ENCODE assay signal across 11 cellular contexts in genomic region chr15:62649793-62650420, GRCh38.
A peak's percentile ranks its signal among the peaks of the same experiment; 100 is the strongest.
DNase-seq lines count a peak whose midpoint lies in the region; ATAC-seq, FAIRE-seq and TF ChIP-seq lines count a peak whose summit lies in the region.
"Had no signal": no experiment of that assay in that cellular context is flagged by ENCODE, and none has a peak within 500 bp of the region (broad histone marks: within the 10 kb centered on the region; RNA-seq: fewer than 3 reads in every experiment).

No MANE protein-coding gene starts in this region.

- no peaks in the 10 kb centered on the region for H3K9me3 Mint-ChIP-seq in activated T-helper 17 cell treated with anti-CD3 and anti-CD28 coated beads, Interleukin-2, amount 50 U/mL, for 72 hours

- no peak overlapping the region for H3K4me3 ChIP-seq in SK-N-SH (ENCODE audit: low read depth in 2 of 2, low read length in 1 of 2)
- H3K4me3 ChIP-seq in A673 (ENCODE audit: low read depth, low read length, poor library complexity, severe bottlenecking): no peak overlapping the region
- H3K4me3 ChIP-seq: skin epidermis had no signal

- no peaks in the 10 kb centered on the region for H3K36me3 Mint-ChIP-seq in activated T-helper 17 cell treated with anti-CD3 and anti-CD28 coated beads, Interleukin-2, amount 50 U/mL, for 72 hours (ENCODE audit: low read depth)

- H3K4me3 Mint-ChIP-seq in activated T-helper 17 cell treated with anti-CD3 and anti-CD28 coated beads, Interleukin-2, amount 50 U/mL, for 72 hours: no peak overlapping the region
- H3K4me3 Mint-ChIP-seq: brain had no signal

- H4K20me1 ChIP-seq in SK-N-SH (ENCODE audit: insufficient read depth): no peaks in the 10 kb centered on the region

- no peaks in the 10 kb centered on the region for H3K9me2 ChIP-seq in SK-N-SH

- H3K27ac Mint-ChIP-seq in activated T-helper 17 cell treated with anti-CD3 and anti-CD28 coated beads, Interleukin-2, amount 50 U/mL, for 72 hours: no peak overlapping the region
- H3K27ac Mint-ChIP-seq: brain, IgD-negative memory B cell had no signal

- intact Hi-C loops in A673 (cut with micrococcal nuclease; ENCODE audit: unreplicated experiment): loop anchor here (2.0 kb wide), 1 partner anchor 259 kb away; the partner anchor contains the start of gene TLN2

- H3K9me3 ChIP-seq in SK-N-SH: no peaks in the 10 kb centered on the region
- peaks cover 4% of the 10 kb centered on the region for H3K9me3 ChIP-seq in A673 (ENCODE audit: low read depth, low read length, poor library complexity, severe bottlenecking)

- TF ChIP-seq EP300 in SK-N-SH (IDR thresholded peaks at IDR 0.05; ENCODE audit: borderline replicate concordance in 1 of 2, low read depth in 1 of 2, low read length in 1 of 2): no peak

- H3K4me2 ChIP-seq in SK-N-SH: no peak overlapping the region

- POLR2A ChIA-PET in SK-N-SH (lab: Yijun Ruan, JAX): interaction anchor here (1.1 kb wide), 1 partner anchor 9 kb away, joined by 3 read pairs; no protein-coding TSS in a partner anchor
- POLR2A ChIA-PET in A673 (lab: Charles Lee; ENCODE audit: low non-redundant PET): no interaction called here
- POLR2A ChIA-PET in RWPE1 (lab: Yijun Ruan, JAX; ENCODE audit: low non-redundant PET): no interaction called here

- H3K79me2 ChIP-seq in SK-N-SH (ENCODE audit: insufficient read depth): no peaks in the 10 kb centered on the region

- H3K27me3 Mint-ChIP-seq in activated T-helper 17 cell treated with anti-CD3 and anti-CD28 coated beads, Interleukin-2, amount 50 U/mL, for 72 hours: peaks cover 14% of the 10 kb centered on the region
- H3K27me3 Mint-ChIP-seq: brain had no signal

- FAIRE-seq in GM18507 (lab: Jason Lieb, UNC): peak; percentile 93

- TF ChIP-seq CTCF in SK-N-SH (IDR thresholded peaks at IDR 0.05) (no peak), A673 (conservative IDR thresholded peaks at IDR 0.05; ENCODE audit: low read depth, low read length) (no peak), RWPE1 (conservative IDR thresholded peaks at IDR 0.05; ENCODE audit: low read depth) (no peak)

- H2AFZ ChIP-seq in SK-N-SH (ENCODE audit: low read depth): no peak overlapping the region

- no peaks in the 10 kb centered on the region for H3K4me1 Mint-ChIP-seq in activated T-helper 17 cell treated with anti-CD3 and anti-CD28 coated beads, Interleukin-2, amount 50 U/mL, for 72 hours
- H3K4me1 Mint-ChIP-seq: IgD-negative memory B cell had no signal

- no peak for TF ChIP-seq RAD21 in SK-N-SH (IDR thresholded peaks at IDR 0.05; ENCODE audit: low read length)

- H3K27me3 ChIP-seq in SK-N-SH (ENCODE audit: insufficient read depth) (no peaks in the 10 kb centered on the region), A673 (replicated peaks; ENCODE audit: insufficient read depth, low read depth, low read length, poor library complexity) (no peaks in the 10 kb centered on the region)

- CTCF ChIA-PET in SK-N-SH (lab: Yijun Ruan, JAX): interaction anchor here (0.7 to 1.3 kb wide), 6 partner anchors 9 to 260 kb away, joined by 3 to 4 read pairs (median 3); partner anchors contain the start of gene TLN2
- CTCF ChIA-PET in A673 (lab: Charles Lee): no interaction called here
- CTCF ChIA-PET in RWPE1 (lab: Yijun Ruan, JAX): interaction anchor here (0.6 to 0.7 kb wide), 3 partner anchors 45 to 313 kb away, joined by 3 read pairs; no protein-coding TSS in a partner anchor

- H3K4me1 ChIP-seq in SK-N-SH (ENCODE audit: control insufficient read depth in 1 of 2, insufficient read depth in 2 of 2, low read depth in 1 of 2, low read length in 1 of 2): peaks cover 10 to 11% of the 10 kb centered on the region in 2 experiments; a peak in 2 of 4 replicates
- no peaks in the 10 kb centered on the region for H3K4me1 ChIP-seq in A673 (ENCODE audit: insufficient read depth, low read length, poor library complexity, severe bottlenecking)

- H3K27ac ChIP-seq in SK-N-SH (ENCODE audit: low read depth in 2 of 2, low read length in 1 of 2): no peak overlapping the region
- H3K27ac ChIP-seq in A673 (ENCODE audit: low read depth, low read length, poor library complexity, severe bottlenecking): no peak overlapping the region
- H3K27ac ChIP-seq in RWPE1: no peak overlapping the region
- H3K27ac ChIP-seq: skin epidermis had no signal

- ATAC-seq in HG02588 (IDR thresholded peaks at IDR 0.05; ENCODE audit: unreplicated experiment): peak; percentile 80
- ATAC-seq in activated T-helper 17 cell treated with anti-CD3 and anti-CD28 coated beads, Interleukin-2, amount 50 U/mL, for 72 hours (replicated peaks): peak; percentile 69

- peaks cover 9% of the 10 kb centered on the region for H3F3A ChIP-seq in SK-N-SH (replicated peaks; ENCODE audit: insufficient read depth)

- H3K36me3 ChIP-seq in SK-N-SH (replicated peaks in 1 of 2; ENCODE audit: control insufficient read depth in 1 of 2, insufficient read depth in 2 of 2, low read length in 1 of 2) (peaks cover 17 to 22% of the 10 kb centered on the region in 2 experiments), A673 (ENCODE audit: insufficient read depth, low read length, poor library complexity, severe bottlenecking) (no peaks in the 10 kb centered on the region)

- no TSS peak for BruUV-seq in A673 (replicated peaks; lab: Mats Ljungman, UMichigan)

- no peak overlapping the region for H3K9ac ChIP-seq in SK-N-SH

- DNase-seq in GM18507 (ENCODE audit: extremely low spot score, insufficient read length, low read depth) (peak; percentile 44), pons (ENCODE audit: low spot score) (peak; percentile 67), SK-N-SH (no peak), A673 (ENCODE audit: low spot score) (no peak), epidermal melanocyte (ENCODE audit: insufficient read length, low spot score) (no peak), RWPE1 (ENCODE audit: low spot score) (no peak)

- WGBS in SK-N-SH (ENCODE audit: low lambda C conversion rate): 91% methylated on average over 12 of the region's 12 CpGs

TF ChIP-seq in SK-N-SH, 30 proteins besides CTCF, POLR2A, EP300 and RAD21:
- TF ChIP-seq MEF2A (IDR thresholded peaks at IDR 0.05; ENCODE audit: borderline replicate concordance, low read depth) (no peak), NRF1 (IDR thresholded peaks at IDR 0.05; ENCODE audit: low read depth, low read length) (no peak), NFIC (IDR thresholded peaks at IDR 0.05; ENCODE audit: borderline replicate concordance) (no peak), PBX3 (IDR thresholded peaks at IDR 0.05) (no peak), RCOR1 (IDR thresholded peaks at IDR 0.05; ENCODE audit: low read length) (no peak), GATA2 (CRISPR knock-in tag; IDR thresholded peaks at IDR 0.05) (no peak), ELF1 (IDR thresholded peaks at IDR 0.05) (no peak), USF2 (IDR thresholded peaks at IDR 0.05; ENCODE audit: borderline replicate concordance, low read depth, low read length) (no peak), TCF12 (IDR thresholded peaks at IDR 0.05) (no peak), SMC3 (IDR thresholded peaks at IDR 0.05; ENCODE audit: low read depth, low read length) (no peak), FOSL2 (IDR thresholded peaks at IDR 0.05; ENCODE audit: borderline replicate concordance, low read depth) (no peak)

Comparison
In these comparisons a context has a peak if more than half of its experiments do, and no peak if none do; other contexts are left out.
1. DNase-seq: peak in GM18507 (single experiment) and pons (single experiment); none in SK-N-SH (single experiment), A673 (single experiment), epidermal melanocyte (single experiment) and RWPE1 (single experiment).